ENCODE assay signal across 11 cellular contexts in the genomic region with DNA sequence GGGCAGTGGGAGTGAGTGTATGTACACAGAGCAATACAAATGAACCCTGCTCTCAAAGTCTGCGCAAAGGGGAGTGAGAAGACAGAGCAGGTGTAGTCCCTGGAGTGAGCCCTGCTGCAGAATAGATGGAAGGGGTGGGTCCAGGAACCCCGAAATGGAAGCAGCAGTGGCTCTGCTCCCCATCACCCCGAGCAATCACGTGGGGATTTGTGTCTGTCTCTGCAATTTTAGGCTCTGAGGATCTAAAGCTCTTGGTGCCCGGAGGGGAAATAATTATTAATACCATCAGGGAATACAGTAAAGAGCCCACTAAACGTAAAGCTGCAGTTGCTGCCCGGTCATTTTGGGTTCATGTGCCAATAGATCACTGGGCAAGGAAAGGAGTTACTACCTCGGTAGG.
"Had no signal": no experiment of that assay in that cellular context is flagged by ENCODE, and none has a peak within 500 bp of the region (broad histone marks: within the 10 kb centered on the region; RNA-seq: fewer than 3 reads in every experiment).

No MANE protein-coding gene starts in this region.

- DNase-seq: activated CD4-positive, alpha-beta T cell treated with anti-CD3 and anti-CD28 coated beads, Interleukin-2, amount 50 U/mL, for 1 hour; activated CD4-positive, CD25-positive, alpha-beta regulatory T cell; activated gamma-delta T cell; activated T-cell treated with anti-CD3 and anti-CD28 coated beads, Interleukin-2, amount 50 U/mL, for 24 hours; brain microvascular endothelial cell; cerebellar nuclear complex; pancreas; stimulated activated CD4-positive, alpha-beta T cell treated with anti-CD3 and anti-CD28 coated beads, Interleukin-4, amount 100 ng/mL, for 24 hours; T-helper 1 cell had no signal

- H3K4me3 ChIP-seq: pancreas had no signal

- H3K27ac ChIP-seq: brain microvascular endothelial cell, pancreas had no signal

- H3K4me3 Mint-ChIP-seq: activated naive CD8-positive, alpha-beta T cell; activated T-cell treated with anti-CD3 and anti-CD28 coated beads, Interleukin-2, amount 50 U/mL, for 24 hours had no signal

- H3K27me3 ChIP-seq: brain microvascular endothelial cell, esophagus muscularis mucosa, pancreas had no signal

- H3K27ac Mint-ChIP-seq: activated naive CD8-positive, alpha-beta T cell; activated T-cell treated with anti-CD3 and anti-CD28 coated beads, Interleukin-2, amount 50 U/mL, for 24 hours had no signal

- H3K36me3 ChIP-seq: brain microvascular endothelial cell, esophagus muscularis mucosa, pancreas had no signal

- H3K9me3 ChIP-seq: esophagus muscularis mucosa, pancreas had no signal

- H3K36me3 Mint-ChIP-seq: activated naive CD8-positive, alpha-beta T cell had no signal
